Comparison of ENCODE assay signal across 8 cellular contexts in genomic region chr4:106315476-106315967, GRCh38. TPM values are rescaled to one million over a fixed set of nuclear protein-coding genes. Genes with fewer than 3 reads are reported as not detected.
DNase-seq lines count a peak whose midpoint lies in the region; ATAC-seq and TF ChIP-seq lines count a peak whose summit lies in the region.

No MANE protein-coding gene starts in this region.

- H3K4me3 Mint-ChIP-seq in stimulated activated naive CD8-positive, alpha-beta T cell treated with anti-CD3 and anti-CD28 coated beads, Interleukin-15, amount 100 ng/mL, for 72 hours: no peak overlapping the region

- H3K9me3 ChIP-seq in breast epithelium: no peaks in the 10 kb centered on the region

- 0 to 2% methylated on average over 12 to 13 of the region's 13 CpGs for WGBS in lower leg skin, 2 donors

- H3K4me1 ChIP-seq in breast epithelium: peaks cover 0 to 23% of the 10 kb centered on the region in 2 donors

- TF ChIP-seq CTCF in breast epithelium (IDR thresholded peaks at IDR 0.05) (no peak), lower leg skin (IDR thresholded peaks at IDR 0.05) (no peak)

- DNase-seq in ACHN (peak; percentile 68), NOMO-1 treated with DMSO at 0.1 percent for 48 hours (lab: John Stamatoyannopoulos, UW; ENCODE audit: unreplicated experiment) (peak; percentile 40), breast epithelium (ENCODE audit: low spot score in 2 of 2) (peak in 1 of 2 donors; percentile 19), lower leg skin (ENCODE audit: low spot score in 2 of 2) (peak in 1 of 2 donors; percentile 35), NCI-H2227 (lab: John Stamatoyannopoulos, UW; ENCODE audit: unreplicated experiment) (no peak)
- DNase-seq in stimulated activated naive CD8-positive, alpha-beta T cell treated with anti-CD3 and anti-CD28 coated beads, Interleukin-15, amount 100 ng/mL, for 72 hours: no peak

- no peaks in the 10 kb centered on the region for H3K9me3 Mint-ChIP-seq in stimulated activated naive CD8-positive, alpha-beta T cell treated with anti-CD3 and anti-CD28 coated beads, Interleukin-15, amount 100 ng/mL, for 72 hours

- H3K27me3 ChIP-seq in breast epithelium: no peaks in the 10 kb centered on the region

- peaks cover 39% of the 10 kb centered on the region for H3K4me1 Mint-ChIP-seq in stimulated activated naive CD8-positive, alpha-beta T cell treated with anti-CD3 and anti-CD28 coated beads, Interleukin-15, amount 100 ng/mL, for 72 hours

- in situ Hi-C loops in ACHN (cut with HindIII; ENCODE audit: low pct_ligation_motif_present, low pct_unique_long_range_greater_than_20kb, low sequenced_read_pairs): no loop called here

- no peak overlapping the region for H3K27ac Mint-ChIP-seq in stimulated activated naive CD8-positive, alpha-beta T cell treated with anti-CD3 and anti-CD28 coated beads, Interleukin-15, amount 100 ng/mL, for 72 hours

- peak overlapping the region; percentile 95 to 97 for H3K27ac ChIP-seq in breast epithelium

- no peaks in the 10 kb centered on the region for H3K27me3 Mint-ChIP-seq in stimulated activated naive CD8-positive, alpha-beta T cell treated with anti-CD3 and anti-CD28 coated beads, Interleukin-15, amount 100 ng/mL, for 72 hours

- H3K4me3 ChIP-seq in breast epithelium: peak overlapping the region; percentile 72 to 97 (median 96)
- H3K4me3 ChIP-seq in lower leg skin (ENCODE audit: low read depth, poor library complexity, severe bottlenecking): peak overlapping the region; percentile 73

- TF ChIP-seq POLR2A in GM18505 (IDR thresholded peaks at IDR 0.05; ENCODE audit: borderline replicate concordance, extremely low read depth, insufficient read depth, insufficient read length) (no peak), breast epithelium (IDR thresholded peaks at IDR 0.05) (no peak), lower leg skin (IDR thresholded peaks at IDR 0.05) (no peak)

- H3K36me3 ChIP-seq in breast epithelium: no peaks in the 10 kb centered on the region

- ATAC-seq in GM18505 (IDR thresholded peaks at IDR 0.05; ENCODE audit: unreplicated experiment): peak; percentile 15
- peak; percentile 10 for ATAC-seq in HG02970 (IDR thresholded peaks at IDR 0.05; ENCODE audit: low FRiP score, unreplicated experiment)
- peak; percentile 52 for ATAC-seq in stimulated activated naive CD8-positive, alpha-beta T cell treated with anti-CD3 and anti-CD28 coated beads, Interleukin-15, amount 100 ng/mL, for 72 hours

- intact Hi-C loops in breast epithelium (cut with DNase I; ENCODE audit: low total_unique reads) (no loop called here), lower leg skin (cut with DNase I; ENCODE audit: low total_unique reads) (no loop called here)

RNA-seq across cellular contexts. Expression of gene TBCK, which starts 0.5 kb away (rescaled TPM):
- total RNA-seq in breast epithelium (10 to 100 TPM; 46.9 to 82.3 (median 57.0) TPM), lower leg skin (10 to 100 TPM; 15.6 to 29.9 (median 21.8) TPM)

RNA-seq across cellular contexts. Expression of gene AIMP1, which starts 0.8 kb away (rescaled TPM):
- total RNA-seq in breast epithelium (10 to 100 TPM; 25.3 to 34.4 (median 28.2) TPM), lower leg skin (10 to 100 TPM; 14.9 to 25.0 (median 18.6) TPM)

RNA-seq across cellular contexts. Expression of gene GIMD1, which starts 53.1 kb away (rescaled TPM):
- total RNA-seq in breast epithelium (not detected), lower leg skin (not detected)

Comparison
In these comparisons a context has a peak if more than half of its experiments do, and no peak if none do; other contexts are left out.
1. DNase-seq: peak in ACHN (single experiment) and NOMO-1 treated with DMSO at 0.1 percent for 48 hours (single experiment); none in stimulated activated naive CD8-positive, alpha-beta T cell treated with anti-CD3 and anti-CD28 coated beads, Interleukin-15, amount 100 ng/mL, for 72 hours (0 of 2) and NCI-H2227 (single experiment).
2. Peak in every context shown above with its lines, with median percentiles within 50 percentile points of each other: ATAC-seq.